ENCODE assay signal across 26 cellular contexts in the genomic region with DNA sequence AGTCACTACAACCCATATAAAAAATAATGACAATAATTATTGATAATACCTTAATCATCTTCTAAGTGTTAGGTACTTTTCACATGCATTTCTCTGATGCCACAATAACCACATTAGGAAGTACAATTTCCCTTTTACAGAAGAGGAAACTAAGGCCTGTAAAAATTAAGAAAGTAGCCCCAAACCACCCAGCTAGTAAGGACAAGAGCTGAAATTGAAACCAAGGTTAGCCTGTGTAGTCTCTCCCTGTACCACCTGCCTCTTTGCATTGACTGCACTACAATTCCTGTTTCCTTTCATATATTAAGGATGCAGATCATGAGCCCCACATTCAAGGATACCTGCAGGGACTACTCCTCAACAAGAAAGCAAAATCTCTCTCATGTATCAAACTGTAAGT.
"Had no signal": no experiment of that assay in that cellular context is flagged by ENCODE, and none has a peak within 500 bp of the region (broad histone marks: within the 10 kb centered on the region; RNA-seq: fewer than 3 reads in every experiment).

No MANE protein-coding gene starts in this region.

- H3K4me1 ChIP-seq: adrenal gland, body of pancreas, colonic mucosa, right atrium auricular region, stomach, upper lobe of right lung had no signal

- H3K27me3 Mint-ChIP-seq: activated naive CD8-positive, alpha-beta T cell treated with anti-CD3 and anti-CD28 coated beads for 36 hours; natural killer cell treated with Interleukin-12 subunit alpha and Interleukin-12 subunit beta and Interleukin-15 and Interleukin-18, amount 100 ng/mL, for 72 hours had no signal

- H3K4me3 ChIP-seq: adrenal gland, body of pancreas, colonic mucosa, lung, mucosa of descending colon, right atrium auricular region, stomach, thyroid gland, upper lobe of right lung had no signal

- H3K27ac Mint-ChIP-seq: activated naive CD8-positive, alpha-beta T cell treated with anti-CD3 and anti-CD28 coated beads for 36 hours; natural killer cell treated with Interleukin-12 subunit alpha and Interleukin-12 subunit beta and Interleukin-15 and Interleukin-18, amount 100 ng/mL, for 72 hours; stimulated activated naive B cell treated with anti-CD40 and anti-IgM and Interleukin-4, amounts not matched to agents 10 μg/mL and 1 μg/mL and 100 μg/mL, for 72 hours had no signal

- H3K27me3 ChIP-seq: adrenal gland, body of pancreas, colonic mucosa, right atrium auricular region, stomach, thyroid gland, upper lobe of right lung had no signal

- ATAC-seq: body of pancreas; left lobe of liver; mucosa of descending colon; natural killer cell treated with Interleukin-12 subunit alpha and Interleukin-12 subunit beta and Interleukin-15 and Interleukin-18, amount 100 ng/mL, for 72 hours; stimulated activated naive B cell treated with anti-CD40 and anti-IgM and Interleukin-4, amounts not matched to agents 10 μg/mL and 1 μg/mL and 100 μg/mL, for 72 hours; upper lobe of right lung had no signal

- FAIRE-seq: frontal cortex had no signal

- H3K4me3 Mint-ChIP-seq: activated naive CD8-positive, alpha-beta T cell treated with anti-CD3 and anti-CD28 coated beads for 36 hours; natural killer cell treated with Interleukin-12 subunit alpha and Interleukin-12 subunit beta and Interleukin-15 and Interleukin-18, amount 100 ng/mL, for 72 hours; stimulated activated naive B cell treated with anti-CD40 and anti-IgM and Interleukin-4, amounts not matched to agents 10 μg/mL and 1 μg/mL and 100 μg/mL, for 72 hours had no signal

- H3K9me3 ChIP-seq: body of pancreas, colonic mucosa, mucosa of descending colon, right atrium auricular region, stomach, thyroid gland, upper lobe of right lung had no signal

- DNase-seq: activated CD4-positive, alpha-beta T cell treated with anti-CD3 and anti-CD28 coated beads for 4 hours; activated CD4-positive, alpha-beta T cell treated with anti-CD3 and anti-CD28 coated beads, Interleukin-2, amount 50 U/mL, for 4 hours; activated effector memory CD4-positive, alpha-beta T cell treated with Interleukin-2 at 50 U/mL for 16 hours; activated naive CD4-positive, alpha-beta T cell treated with Interleukin-2 at 50 U/mL for 16 hours; activated naive CD8-positive, alpha-beta T cell treated with anti-CD3 and anti-CD28 coated beads for 36 hours; activated T-cell treated with anti-CD3 and anti-CD28 coated beads for 4 hours; adrenal gland; aorta; body of pancreas; cerebellar nuclear complex; colonic mucosa; effector CD8-positive, alpha-beta T cell; kidney glomerular epithelial cell; mucosa of descending colon; stimulated activated CD4-positive, alpha-beta T cell treated with anti-CD3 and anti-CD28 coated beads, Interleukin-15, amount 100 ng/mL, for 24 hours; stimulated activated CD4-positive, alpha-beta T cell treated with anti-CD3 and anti-CD28 coated beads, Interleukin-2, amount 100 ng/mL, for 24 hours; stimulated activated naive B cell treated with anti-CD40 and anti-IgM and Interleukin-4, amounts not matched to agents 10 μg/mL and 1 μg/mL and 100 μg/mL, for 72 hours; stomach; thyroid gland; upper lobe of right lung had no signal

- H3K36me3 Mint-ChIP-seq: activated naive CD8-positive, alpha-beta T cell treated with anti-CD3 and anti-CD28 coated beads for 36 hours; natural killer cell treated with Interleukin-12 subunit alpha and Interleukin-12 subunit beta and Interleukin-15 and Interleukin-18, amount 100 ng/mL, for 72 hours; stimulated activated naive B cell treated with anti-CD40 and anti-IgM and Interleukin-4, amounts not matched to agents 10 μg/mL and 1 μg/mL and 100 μg/mL, for 72 hours had no signal

- H3K4me1 Mint-ChIP-seq: stimulated activated naive B cell treated with anti-CD40 and anti-IgM and Interleukin-4, amounts not matched to agents 10 μg/mL and 1 μg/mL and 100 μg/mL, for 72 hours had no signal

- H3K27ac ChIP-seq: adrenal gland, body of pancreas, colonic mucosa, right atrium auricular region, stomach, thyroid gland, upper lobe of right lung, VCaP had no signal

- H3K36me3 ChIP-seq: adrenal gland, colonic mucosa, right atrium auricular region, stomach, thyroid gland, upper lobe of right lung had no signal
